13 cellular contexts compared by ENCODE assay signal in genomic region chr14:69087061-69087461, GRCh38.
DNase-seq lines count a peak whose midpoint lies in the region; ATAC-seq and TF ChIP-seq lines count a peak whose summit lies in the region.
"Had no signal": no experiment of that assay in that cellular context is flagged by ENCODE, and none has a peak within 500 bp of the region (broad histone marks: within the 10 kb centered on the region; RNA-seq: fewer than 3 reads in every experiment).

No MANE protein-coding gene starts in this region.

- no peak overlapping the region for H3K4me2 ChIP-seq in trophoblast cell (ENCODE audit: low read length)

- ATAC-seq in left cardiac atrium = peak; percentile 56 to 74
- ATAC-seq in HG03039 (IDR thresholded peaks at IDR 0.05; ENCODE audit: unreplicated experiment) = no peak
- ATAC-seq: SK-N-SH treated with all-trans-retinoic acid at 6 μM for 48 hours; stimulated activated naive B cell treated with anti-CD40 and anti-IgM and Interleukin-4, amounts not matched to agents 10 μg/mL and 1 μg/mL and 100 μg/mL, for 72 hours had no signal

- H3K36me3 ChIP-seq in trophoblast cell (ENCODE audit: control insufficient read depth in 1 of 2, insufficient read depth in 2 of 2, low read length in 2 of 2) = peaks cover 0 to 2% of the 10 kb centered on the region in 2 experiments

- no peak overlapping the region for H4K12ac ChIP-seq in trophoblast cell (ENCODE audit: low read depth, low read length)

- peaks cover 35% of the 10 kb centered on the region for H3K79me1 ChIP-seq in trophoblast cell (ENCODE audit: low read length)

- no peak overlapping the region for H2BK12ac ChIP-seq in trophoblast cell (ENCODE audit: low read length)

- intact Hi-C loops in left cardiac atrium (cut with DNase I) = no loop called here

- H3K79me2 ChIP-seq in trophoblast cell (ENCODE audit: control insufficient read depth, insufficient read depth, low read length, poor library complexity) = peaks cover 4% of the 10 kb centered on the region

- H2AFZ ChIP-seq in trophoblast cell (ENCODE audit: insufficient read depth, low read length, poor library complexity) = no peak overlapping the region

- no peak overlapping the region for H3K14ac ChIP-seq in trophoblast cell (ENCODE audit: low read length)

- no peak overlapping the region for H3K23ac ChIP-seq in trophoblast cell (ENCODE audit: low read length)

- no peaks in the 10 kb centered on the region for H3K9me3 ChIP-seq in trophoblast cell (ENCODE audit: insufficient read depth, low read depth, low read length)

- H4K91ac ChIP-seq in trophoblast cell (ENCODE audit: low read depth, low read length) = no peak overlapping the region

- no CpG with 5 or more reads among the region's 3 CpGs for WGBS in trophoblast cell (ENCODE audit: extremely low coverage, insufficient coverage, insufficient read length)

- no peaks in the 10 kb centered on the region for H3K27me3 ChIP-seq in trophoblast cell (ENCODE audit: insufficient read depth, low read length)

- H3K9ac ChIP-seq in trophoblast cell (ENCODE audit: low read length) = no peak overlapping the region

- peak overlapping the region; percentile 97 for H3K27ac ChIP-seq in trophoblast cell (ENCODE audit: low read depth, low read length)

- no peak overlapping the region for H2AK5ac ChIP-seq in trophoblast cell (ENCODE audit: low read length)

- no peak overlapping the region for H3K18ac ChIP-seq in trophoblast cell (ENCODE audit: low read length)

- peak overlapping the region; percentile 95 for H2BK5ac ChIP-seq in trophoblast cell (ENCODE audit: low read depth, low read length, poor library complexity)

- no peak overlapping the region for H3K4ac ChIP-seq in trophoblast cell (ENCODE audit: low read depth, low read length)

- H3K4me1 ChIP-seq in trophoblast cell (ENCODE audit: control insufficient read depth in 1 of 2, insufficient read depth in 2 of 2, low read length in 2 of 2) = peaks cover 17 to 30% of the 10 kb centered on the region in 2 experiments

- H2BK120ac ChIP-seq in trophoblast cell (ENCODE audit: insufficient read depth, low read length, poor library complexity) = peak overlapping the region; percentile 74

- TF ChIP-seq CTCF in AG10803 (conservative IDR thresholded peaks at IDR 0.05; ENCODE audit: low read length) = no peak

- DNase-seq in AG10803 (ENCODE audit: low read depth) (peak; percentile 59), T47D (ENCODE audit: low read depth in 1 of 2, low spot score in 1 of 2) (peak; percentile 16 to 50), left cardiac atrium (no peak), trophoblast cell (peak; percentile 41 to 83), NCI-H2029 treated with DMSO at 0.1 percent for 48 hours (lab: John Stamatoyannopoulos, UW) (no peak), NOMO-1 treated with DMSO at 0.1 percent for 48 hours (lab: John Stamatoyannopoulos, UW; ENCODE audit: unreplicated experiment) (no peak), CD1c-positive myeloid dendritic cell (ENCODE audit: extremely low spot score) (no peak)
- DNase-seq: MM.1S; NCI-H524 treated with DMSO at 0.1 percent for 48 hours; stimulated activated CD4-positive, alpha-beta T cell treated with anti-CD3 and anti-CD28 coated beads, Interleukin-15, amount 100 ng/mL, for 24 hours; stimulated activated naive B cell treated with anti-CD40 and anti-IgM and Interleukin-4, amounts not matched to agents 10 μg/mL and 1 μg/mL and 100 μg/mL, for 72 hours had no signal

- no peak overlapping the region for H4K8ac ChIP-seq in trophoblast cell (ENCODE audit: low read depth, low read length)

- H3K4me3 ChIP-seq in AG10803 (ENCODE audit: low read length) = no peak overlapping the region
- no peak overlapping the region for H3K4me3 ChIP-seq in trophoblast cell (ENCODE audit: low read depth, low read length)

- in situ Hi-C loops in T47D (cut with HindIII; ENCODE audit: low pct_unique_long_range_greater_than_20kb, low sequenced_read_pairs) = no loop called here

Comparison
In these comparisons a context has a peak if more than half of its experiments do, and no peak if none do; other contexts are left out.
1. DNase-seq: peak in AG10803 (single experiment), T47D (2 of 2) and trophoblast cell (2 of 2); none in left cardiac atrium (single experiment), NCI-H2029 treated with DMSO at 0.1 percent for 48 hours (single experiment), NOMO-1 treated with DMSO at 0.1 percent for 48 hours (single experiment) and CD1c-positive myeloid dendritic cell (single experiment).